ENCODE assay signal across 11 cellular contexts in the genomic region with DNA sequence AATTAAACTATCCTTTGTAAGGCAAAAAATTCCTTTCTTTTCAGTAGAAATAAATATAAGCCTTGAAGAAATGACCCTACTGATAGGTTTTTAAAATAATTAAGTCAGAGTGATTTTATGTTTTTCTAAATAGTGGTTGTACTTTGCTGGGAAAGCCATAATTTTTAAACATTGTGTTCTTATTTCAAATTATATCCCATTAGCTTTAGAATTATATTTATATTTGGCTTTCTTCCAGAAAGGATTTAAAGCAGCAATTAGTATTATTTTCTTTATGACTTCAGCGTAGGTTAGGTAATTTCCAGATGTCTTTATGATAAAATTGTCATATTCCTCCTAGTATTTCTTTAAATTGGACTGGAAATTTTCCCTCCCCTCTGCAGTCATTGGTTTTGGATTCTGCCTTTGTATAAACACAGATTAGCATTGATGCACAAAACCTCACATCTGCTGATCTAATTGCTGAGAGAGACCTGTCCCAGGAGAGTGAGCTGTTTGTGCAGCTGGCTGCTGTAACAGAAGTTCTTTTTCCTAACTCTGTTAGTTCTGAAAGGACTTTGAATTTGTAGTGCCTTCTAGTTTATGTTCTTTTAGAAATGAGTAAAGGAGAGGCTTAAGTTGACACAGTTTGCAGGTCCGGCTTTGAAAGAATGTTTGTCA. TPM values are rescaled to one million over a fixed set of nuclear protein-coding genes. Genes with fewer than 3 reads are reported as not detected.
A peak's percentile ranks its signal among the peaks of the same experiment; 100 is the strongest.
DNase-seq lines count a peak whose midpoint lies in the region; ATAC-seq and TF ChIP-seq lines count a peak whose summit lies in the region.
"Had no signal": no experiment of that assay in that cellular context is flagged by ENCODE, and none has a peak within 500 bp of the region (broad histone marks: within the 10 kb centered on the region; RNA-seq: fewer than 3 reads in every experiment).

No MANE protein-coding gene starts in this region.

- ATAC-seq in left cardiac atrium (peak; percentile 63 to 92), HG03442 (IDR thresholded peaks at IDR 0.05; ENCODE audit: unreplicated experiment) (no peak)

- no peak for TF ChIP-seq CTCF in AG09319 (IDR thresholded peaks at IDR 0.05; ENCODE audit: low read depth, low read length)

- intact Hi-C loops in left cardiac atrium (cut with DNase I) = no loop called here

- in situ Hi-C loops in SK-MEL-5 (cut with HindIII; ENCODE audit: low pct_unique_long_range_greater_than_20kb, low sequenced_read_pairs) = no loop called here

- DNase-seq in AG09319 (ENCODE audit: extremely low read depth, low read depth) (peak; percentile 50), M059J (ENCODE audit: low read depth) (peak; percentile 10), SK-MEL-5 (ENCODE audit: low read depth, low spot score) (peak; percentile 67), left cardiac atrium (no peak), germinal center (ENCODE audit: low spot score) (no peak), epidermal melanocyte (ENCODE audit: insufficient read length, low spot score) (no peak), HT-29 (ENCODE audit: low spot score) (no peak)
- DNase-seq: immature natural killer cell, NCI-H446, psoas muscle had no signal

RNA-seq across cellular contexts. Expression of a gene that starts 45.3 kb away (rescaled TPM):
- 279 and 297 TPM in 2 replicates for total RNA-seq in M059J (2014; rRNA removed; shearing (Covaris generic))
- 286 and 297 TPM in 2 replicates for total RNA-seq in SK-MEL-5 (2014; rRNA removed; shearing (Covaris generic))
- 222 and 307 TPM in 2 replicates for polyA plus RNA-seq in SK-MEL-5 (2015; cell fraction: cytosol; rRNA removed)
- polyA plus RNA-seq in SK-MEL-5 (2015; cell fraction: nucleus; rRNA removed) = 191 and 217 TPM in 2 replicates
- 100 to 1,000 TPM; 145 to 180 TPM for total RNA-seq in left cardiac atrium
- total RNA-seq in HT-29 (2014; rRNA removed; shearing (Covaris generic)) = 219 and 232 TPM in 2 replicates

Comparison
In these comparisons a context has a peak if more than half of its experiments do, and no peak if none do; other contexts are left out.
1. DNase-seq: peak in AG09319 (single experiment), M059J (single experiment) and SK-MEL-5 (single experiment); none in left cardiac atrium (single experiment), germinal center (single experiment), epidermal melanocyte (single experiment) and HT-29 (single experiment).